In the genomic region with DNA sequence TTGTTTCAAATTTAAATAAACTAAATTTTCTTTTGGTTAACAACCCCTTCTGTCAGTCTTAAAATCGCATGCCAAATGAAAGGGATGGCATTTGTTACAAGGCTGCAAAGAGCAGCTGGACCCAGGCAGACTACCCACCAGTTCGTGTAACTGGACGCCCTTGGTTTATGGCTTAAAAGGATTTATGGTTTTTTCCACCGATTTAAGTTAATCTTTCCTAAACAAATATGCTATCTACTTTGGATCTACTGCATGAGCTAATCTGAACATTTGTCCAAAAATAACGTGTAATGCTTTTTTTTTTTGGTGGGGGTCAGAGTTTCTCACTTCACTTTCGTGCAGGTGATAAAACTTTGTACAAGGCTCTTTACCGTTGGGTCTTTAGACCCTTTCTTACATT, we compare ENCODE assay signal across 20 cellular contexts.
DNase-seq lines count a peak whose midpoint lies in the region; FAIRE-seq and TF ChIP-seq lines count a peak whose summit lies in the region.
"Had no signal": no experiment of that assay in that cellular context is flagged by ENCODE, and none has a peak within 500 bp of the region (broad histone marks: within the 10 kb centered on the region; RNA-seq: fewer than 3 reads in every experiment).

No MANE protein-coding gene starts in this region.

- no peaks in the 10 kb centered on the region for H3K9me3 Mint-ChIP-seq in CD14-positive monocyte
- H3K9me3 Mint-ChIP-seq: CD4-positive, alpha-beta T cell had no signal

- H3K36me3 ChIP-seq in colonic mucosa: no peaks in the 10 kb centered on the region

- no peaks in the 10 kb centered on the region for H3K4me1 Mint-ChIP-seq in CD14-positive monocyte

- H3K4me3 ChIP-seq in colonic mucosa: no peak overlapping the region
- H3K4me3 ChIP-seq: GM12878 had no signal

- H3K27ac Mint-ChIP-seq in CD14-positive monocyte: no peak overlapping the region
- H3K27ac Mint-ChIP-seq: CD4-positive, alpha-beta T cell had no signal

- CTCF ChIA-PET in HEK293T (lab: Yijun Ruan, JAX): no interaction called here

- H3K27me3 Mint-ChIP-seq in CD14-positive monocyte (ENCODE audit: low read depth in 3 of 3): no peaks in the 10 kb centered on the region
- H3K27me3 Mint-ChIP-seq: CD4-positive, alpha-beta T cell had no signal

- H3K4me1 ChIP-seq in colonic mucosa: no peaks in the 10 kb centered on the region
- H3K4me1 ChIP-seq: BE2C, Caco-2 had no signal

- H3K9me3 ChIP-seq in colonic mucosa: no peaks in the 10 kb centered on the region
- H3K9me3 ChIP-seq: BE2C, Caco-2 had no signal

- peak; percentile 83 for FAIRE-seq in GM12892 (lab: Jason Lieb, UNC)
- FAIRE-seq: GM12878, GM18507 had no signal

- H3K27ac ChIP-seq in colonic mucosa: no peak overlapping the region
- H3K27ac ChIP-seq: HL-60 had no signal

- TF ChIP-seq POLR2A in GM12892 (IDR thresholded peaks at IDR 0.05; ENCODE audit: low read depth, low read length): no peak

- no peak overlapping the region for H3K4me3 Mint-ChIP-seq in CD14-positive monocyte
- H3K4me3 Mint-ChIP-seq: CD4-positive, alpha-beta T cell had no signal

- TF ChIP-seq CTCF in CD14-positive monocyte (IDR thresholded peaks at IDR 0.05) (no peak), colonic mucosa (IDR thresholded peaks at IDR 0.05) (no peak)

- H3K36me3 Mint-ChIP-seq in CD14-positive monocyte: peaks cover 20 to 30% of the 10 kb centered on the region in 2 donors

- POLR2A ChIA-PET in HEK293T (lab: Yijun Ruan, JAX): interaction anchor here (1.6 kb wide), 1 partner anchor 37 kb away, joined by 3 read pairs; no protein-coding TSS in a partner anchor

- H3K9ac ChIP-seq in colonic mucosa (ENCODE audit: low read depth in 2 of 2, low read length in 2 of 2): no peak overlapping the region

- no peaks in the 10 kb centered on the region for H3K27me3 ChIP-seq in colonic mucosa
- H3K27me3 ChIP-seq: BE2C had no signal

- DNase-seq in GM12892 (ENCODE audit: insufficient read length): no peak
- peak; percentile 43 for DNase-seq in HEK293T (ENCODE audit: extremely low spot score)
- peak; percentile 61 for DNase-seq in NCI-H82 treated with DMSO at 0.1 percent for 48 hours (lab: John Stamatoyannopoulos, UW; ENCODE audit: unreplicated experiment)
- DNase-seq in myocyte (ENCODE audit: low read depth): peak; percentile 18
- no peak for DNase-seq in CD14-positive monocyte (ENCODE audit: low spot score)
- DNase-seq in colonic mucosa: no peak
- DNase-seq in KG1 (lab: John Stamatoyannopoulos, UW): no peak
- DNase-seq: ACHN; BE2C; C1 segment of cervical spinal cord; Caco-2; CD4-positive, alpha-beta T cell; DMS53; DND-41; EL; GOT3; H7 had no signal

- intact Hi-C loops in CD14-positive monocyte (cut with micrococcal nuclease) (no loop called here), colonic mucosa (cut with DNase I) (no loop called here)

TF ChIP-seq in HEK293T, 16 proteins besides CTCF, POLR2A, EP300 and RAD21:
- TF ChIP-seq SP1 (IDR thresholded peaks at IDR 0.05): no peak
- TF ChIP-seq FOXA1 (IDR thresholded peaks at IDR 0.05): no peak
- TF ChIP-seq HDGF (IDR thresholded peaks at IDR 0.05; ENCODE audit: borderline replicate concordance): no peak
- TF ChIP-seq NFRKB (IDR thresholded peaks at IDR 0.05): no peak
- TF ChIP-seq TARDBP (IDR thresholded peaks at IDR 0.05): no peak
- no peak for TF ChIP-seq FOXK2 (IDR thresholded peaks at IDR 0.05)
- no peak for TF ChIP-seq LEF1 (IDR thresholded peaks at IDR 0.05; ENCODE audit: borderline replicate concordance)
- no peak for TF ChIP-seq SUZ12 (IDR thresholded peaks at IDR 0.05)
- TF ChIP-seq BHLHE40 (IDR thresholded peaks at IDR 0.05; ENCODE audit: borderline replicate concordance): no peak
- TF ChIP-seq, protein P1, sequence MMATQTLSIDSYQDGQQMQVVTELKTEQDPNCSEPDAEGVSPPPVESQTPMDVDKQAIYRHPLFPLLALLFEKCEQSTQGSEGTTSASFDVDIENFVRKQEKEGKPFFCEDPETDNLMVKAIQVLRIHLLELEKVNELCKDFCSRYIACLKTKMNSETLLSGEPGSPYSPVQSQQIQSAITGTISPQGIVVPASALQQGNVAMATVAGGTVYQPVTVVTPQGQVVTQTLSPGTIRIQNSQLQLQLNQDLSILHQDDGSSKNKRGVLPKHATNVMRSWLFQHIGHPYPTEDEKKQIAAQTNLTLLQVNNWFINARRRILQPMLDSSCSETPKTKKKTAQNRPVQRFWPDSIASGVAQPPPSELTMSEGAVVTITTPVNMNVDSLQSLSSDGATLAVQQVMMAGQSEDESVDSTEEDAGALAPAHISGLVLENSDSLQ (IDR thresholded peaks at IDR 0.05): peak; percentile 87
- no peak for TF ChIP-seq ELF4 (IDR thresholded peaks at IDR 0.05)
- TF ChIP-seq L3MBTL2 (conservative IDR thresholded peaks at IDR 0.05): no peak
- peak; percentile 80 for TF ChIP-seq ZNF384 (IDR thresholded peaks at IDR 0.05)
- TF ChIP-seq FOXM1 (IDR thresholded peaks at IDR 0.05; ENCODE audit: borderline replicate concordance): no peak
- TF ChIP-seq CTBP1 (IDR thresholded peaks at IDR 0.05; ENCODE audit: borderline replicate concordance): peak; percentile 89
- peak; percentile 89 for TF ChIP-seq ARNT (IDR thresholded peaks at IDR 0.05)
TF ChIP-seq in HEK293T: peak in this region for 4.

Comparison
In these comparisons a context has a peak if more than half of its experiments do, and no peak if none do; other contexts are left out.
1. DNase-seq: peak in HEK293T (single experiment), NCI-H82 treated with DMSO at 0.1 percent for 48 hours (single experiment) and myocyte (single experiment); none in GM12892 (single experiment), CD14-positive monocyte (single experiment), colonic mucosa (single experiment) and KG1 (single experiment).